16 cellular contexts compared by ENCODE assay signal in the genomic region with DNA sequence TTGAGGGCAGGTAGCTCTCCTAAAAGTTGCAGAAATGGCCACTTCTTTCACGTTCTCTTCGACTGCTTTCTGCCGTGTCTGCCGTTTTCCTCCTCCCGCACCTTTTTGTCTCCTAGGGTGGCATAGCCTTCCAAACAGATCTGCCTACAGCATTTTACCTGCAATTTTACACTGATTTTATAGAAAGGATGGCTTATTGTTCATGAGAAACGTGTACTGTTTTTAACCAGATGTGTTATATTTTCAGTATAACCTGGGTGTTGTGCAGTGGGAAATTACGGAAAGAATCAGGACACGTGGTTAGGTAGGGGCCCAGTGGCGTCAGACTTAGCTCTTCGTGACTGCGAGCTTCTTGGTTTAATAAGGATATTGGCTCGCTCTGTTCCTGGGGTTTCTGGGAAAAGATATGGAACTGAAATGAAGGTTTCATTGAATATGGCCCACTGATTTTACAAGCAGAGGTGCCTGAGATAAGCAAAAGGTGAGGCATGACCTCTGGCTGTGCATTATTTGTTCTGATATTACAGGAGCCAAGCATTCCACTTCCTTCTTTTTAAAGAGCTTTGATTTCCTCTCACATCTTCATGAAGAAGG. TPM values are rescaled to one million over a fixed set of nuclear protein-coding genes. Genes with fewer than 3 reads are reported as not detected.
DNase-seq lines count a peak whose midpoint lies in the region; ATAC-seq and TF ChIP-seq lines count a peak whose summit lies in the region.
"Had no signal": no experiment of that assay in that cellular context is flagged by ENCODE, and none has a peak within 500 bp of the region (broad histone marks: within the 10 kb centered on the region; RNA-seq: fewer than 3 reads in every experiment).

No MANE protein-coding gene starts in this region.

- H3K27ac ChIP-seq in CD8-positive, alpha-beta T cell (ENCODE audit: low read depth, low read length): no peak overlapping the region
- H3K27ac ChIP-seq: coronary artery, psoas muscle, upper lobe of left lung had no signal

- no peaks in the 10 kb centered on the region for H3K9me3 Mint-ChIP-seq in CD8-positive, alpha-beta T cell
- H3K9me3 Mint-ChIP-seq in dendritic cell treated with granulocyte-macrophage colony-stimulating factor and Interleukin-4, amounts not matched to agents 40 ng/mL and 50 ng/mL, for 4 days: no peaks in the 10 kb centered on the region
- no peaks in the 10 kb centered on the region for H3K9me3 Mint-ChIP-seq in endothelial cell (ENCODE audit: unreplicated experiment)

- TF ChIP-seq CTCF in CD8-positive, alpha-beta T cell (IDR thresholded peaks at IDR 0.05): no peak
- TF ChIP-seq CTCF in LNCaP clone FGC (IDR thresholded peaks at IDR 0.05; ENCODE audit: control insufficient read depth, extremely low read depth, insufficient read depth) (no peak), mucosa of descending colon (IDR thresholded peaks at IDR 0.05) (no peak), endothelial cell (IDR thresholded peaks at IDR 0.05; ENCODE audit: unreplicated experiment) (no peak)

- H3K27me3 ChIP-seq in CD8-positive, alpha-beta T cell (ENCODE audit: insufficient read depth, low read length): peaks cover 17% of the 10 kb centered on the region

- no peak overlapping the region for H3K27ac Mint-ChIP-seq in CD8-positive, alpha-beta T cell
- no peak overlapping the region for H3K27ac Mint-ChIP-seq in dendritic cell treated with granulocyte-macrophage colony-stimulating factor and Interleukin-4, amounts not matched to agents 40 ng/mL and 50 ng/mL, for 4 days
- no peak overlapping the region for H3K27ac Mint-ChIP-seq in endothelial cell (ENCODE audit: unreplicated experiment)

- intact Hi-C loops in CD8-positive, alpha-beta T cell (cut with DNase I, micrococcal nuclease): no loop called here
- intact Hi-C loops in dendritic cell treated with granulocyte-macrophage colony-stimulating factor and Interleukin-4, amounts not matched to agents 40 ng/mL and 50 ng/mL, for 4 days (cut with micrococcal nuclease): no loop called here
- intact Hi-C loops in mucosa of descending colon (cut with DNase I, micrococcal nuclease): no loop called here

- no peak for ATAC-seq in CD8-positive, alpha-beta T cell
- ATAC-seq in mucosa of descending colon (peak; percentile 68), HG03460 (IDR thresholded peaks at IDR 0.05; ENCODE audit: unreplicated experiment) (no peak)
- ATAC-seq in activated CD4-positive, CD25-positive, alpha-beta regulatory T cell treated with anti-CD3 and anti-CD28 coated beads, Interleukin-2, amount 50 U/mL, for 24 hours: no peak

- peak overlapping the region; percentile 83 for H3K4me3 Mint-ChIP-seq in CD8-positive, alpha-beta T cell
- peak overlapping the region; percentile 10 for H3K4me3 Mint-ChIP-seq in dendritic cell treated with granulocyte-macrophage colony-stimulating factor and Interleukin-4, amounts not matched to agents 40 ng/mL and 50 ng/mL, for 4 days
- no peak overlapping the region for H3K4me3 Mint-ChIP-seq in endothelial cell (ENCODE audit: unreplicated experiment)

- no peaks in the 10 kb centered on the region for H3K36me3 ChIP-seq in CD8-positive, alpha-beta T cell (ENCODE audit: insufficient read depth, low read length)
- no peaks in the 10 kb centered on the region for H3K36me3 ChIP-seq in mucosa of descending colon (ENCODE audit: low read depth)
- H3K36me3 ChIP-seq: upper lobe of left lung had no signal

- no peak overlapping the region for H3K4me3 ChIP-seq in CD8-positive, alpha-beta T cell (ENCODE audit: low read depth, low read length)
- H3K4me3 ChIP-seq in LNCaP clone FGC (ENCODE audit: low read depth, low read length): no peak overlapping the region
- H3K4me3 ChIP-seq in mucosa of descending colon: peak overlapping the region; percentile 56

- no peak for DNase-seq in CD8-positive, alpha-beta T cell
- DNase-seq in LNCaP clone FGC (ENCODE audit: low read depth) (peak; percentile 32), mucosa of descending colon (peak in 1 of 3 donors; percentile 72), endothelial cell (ENCODE audit: low spot score) (no peak)
- DNase-seq in stimulated activated CD4-positive, alpha-beta T cell treated with anti-CD3 and anti-CD28 coated beads, Interleukin-4, amount 100 ng/mL, for 1 hour: no peak
- DNase-seq: activated CD4-positive, alpha-beta T cell treated with anti-CD3 and anti-CD28 coated beads for 1 hour; activated CD8-positive, alpha-beta memory T cell treated with anti-CD3 and anti-CD28 coated beads, Interleukin-2, amount 50 U/mL, for 4 hours; NCI-H1417 treated with DMSO at 0.1 percent for 48 hours; psoas muscle; T-helper 1 cell had no signal

- POLR2A ChIA-PET in CD8-positive, alpha-beta T cell (lab: Charles Lee): no interaction called here

- peaks cover 51% of the 10 kb centered on the region for H3K27me3 Mint-ChIP-seq in CD8-positive, alpha-beta T cell (ENCODE audit: low read depth)
- peaks cover 78% of the 10 kb centered on the region for H3K27me3 Mint-ChIP-seq in dendritic cell treated with granulocyte-macrophage colony-stimulating factor and Interleukin-4, amounts not matched to agents 40 ng/mL and 50 ng/mL, for 4 days
- peaks cover 8% of the 10 kb centered on the region for H3K27me3 Mint-ChIP-seq in endothelial cell (ENCODE audit: unreplicated experiment)

- H3K9me3 ChIP-seq in CD8-positive, alpha-beta T cell (ENCODE audit: low read length): no peaks in the 10 kb centered on the region
- H3K9me3 ChIP-seq in mucosa of descending colon: no peaks in the 10 kb centered on the region
- H3K9me3 ChIP-seq: psoas muscle, upper lobe of left lung had no signal

- H3K4me1 ChIP-seq in CD8-positive, alpha-beta T cell (ENCODE audit: insufficient read depth, low read length): peaks cover 29% of the 10 kb centered on the region
- H3K4me1 ChIP-seq in mucosa of descending colon (ENCODE audit: low read depth): peaks cover 10% of the 10 kb centered on the region

- H3K4me1 Mint-ChIP-seq in CD8-positive, alpha-beta T cell (ENCODE audit: low read depth): peaks cover 41% of the 10 kb centered on the region
- H3K4me1 Mint-ChIP-seq in dendritic cell treated with granulocyte-macrophage colony-stimulating factor and Interleukin-4, amounts not matched to agents 40 ng/mL and 50 ng/mL, for 4 days (ENCODE audit: low read depth): peaks cover 47% of the 10 kb centered on the region
- H3K4me1 Mint-ChIP-seq in endothelial cell (ENCODE audit: unreplicated experiment): peaks cover 20% of the 10 kb centered on the region

- CTCF ChIA-PET in CD8-positive, alpha-beta T cell (lab: Charles Lee): no interaction called here

- no peaks in the 10 kb centered on the region for H3K36me3 Mint-ChIP-seq in CD8-positive, alpha-beta T cell
- no peaks in the 10 kb centered on the region for H3K36me3 Mint-ChIP-seq in dendritic cell treated with granulocyte-macrophage colony-stimulating factor and Interleukin-4, amounts not matched to agents 40 ng/mL and 50 ng/mL, for 4 days (ENCODE audit: low read depth)
- H3K36me3 Mint-ChIP-seq in endothelial cell (ENCODE audit: low read depth, unreplicated experiment): no peaks in the 10 kb centered on the region

RNA-seq across cellular contexts. Expression of a gene that starts 43.7 kb away (rescaled TPM):
- total RNA-seq in CD8-positive, alpha-beta T cell: not detected
- 100 to 1,000 TPM; 107 to 326 (median 174) TPM for total RNA-seq in mucosa of descending colon
- total RNA-seq in endothelial cell (ENCODE audit: unreplicated experiment): 0.59 TPM
- total RNA-seq: mononuclear cell had no signal

Comparison
In these comparisons a context has a peak if more than half of its experiments do, and no peak if none do; other contexts are left out.
1. RNA of a gene that starts 43.7 kb away (total RNA-seq): 107 to 326 TPM in mucosa of descending colon; 0.59 TPM in endothelial cell (single experiment) and not detected in CD8-positive, alpha-beta T cell; every median in the first group is over 10 times any median in the second.